In the genomic region with DNA sequence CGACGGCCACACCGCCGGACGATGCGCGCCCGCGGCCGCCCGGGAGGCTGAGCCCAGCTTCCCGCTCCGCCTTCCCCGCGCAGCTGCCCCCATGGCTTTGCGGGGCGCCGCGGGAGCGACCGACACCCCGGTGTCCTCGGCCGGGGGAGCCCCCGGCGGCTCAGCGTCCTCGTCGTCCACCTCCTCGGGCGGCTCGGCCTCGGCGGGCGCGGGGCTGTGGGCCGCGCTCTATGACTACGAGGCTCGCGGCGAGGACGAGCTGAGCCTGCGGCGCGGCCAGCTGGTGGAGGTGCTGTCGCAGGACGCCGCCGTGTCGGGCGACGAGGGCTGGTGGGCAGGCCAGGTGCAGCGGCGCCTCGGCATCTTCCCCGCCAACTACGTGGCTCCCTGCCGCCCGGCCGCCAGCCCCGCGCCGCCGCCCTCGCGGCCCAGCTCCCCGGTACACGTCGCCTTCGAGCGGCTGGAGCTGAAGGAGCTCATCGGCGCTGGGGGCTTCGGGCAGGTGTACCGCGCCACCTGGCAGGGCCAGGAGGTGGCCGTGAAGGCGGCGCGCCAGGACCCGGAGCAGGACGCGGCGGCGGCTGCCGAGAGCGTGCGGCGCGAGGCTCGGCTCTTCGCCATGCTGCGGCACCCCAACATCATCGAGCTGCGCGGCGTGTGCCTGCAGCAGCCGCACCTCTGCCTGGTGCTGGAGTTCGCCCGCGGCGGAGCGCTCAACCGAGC, we compare ENCODE assay signal across 8 cellular contexts. TPM values are rescaled to one million over a fixed set of nuclear protein-coding genes. Genes with fewer than 3 reads are reported as not detected.
DNase-seq lines count a peak whose midpoint lies in the region; ATAC-seq, FAIRE-seq and TF ChIP-seq lines count a peak whose summit lies in the region.

No MANE protein-coding gene starts in this region.

- ATAC-seq in HG02678 (IDR thresholded peaks at IDR 0.05; ENCODE audit: unreplicated experiment) = peak; percentile 15
- ATAC-seq in activated naive CD4-positive, alpha-beta T cell treated with anti-CD3 and anti-CD28 coated beads, Interleukin-2, amount 50 U/mL, for 72 hours = peak; percentile 15 to 50

- H3K36me3 ChIP-seq in hepatocyte (replicated peaks; ENCODE audit: insufficient read depth, low read depth) = no peaks in the 10 kb centered on the region
- no peaks in the 10 kb centered on the region for H3K36me3 ChIP-seq in small intestine (ENCODE audit: control insufficient read depth in 2 of 2, insufficient read depth in 2 of 2, low read length in 2 of 2)

- H2AFZ ChIP-seq in hepatocyte = peak overlapping the region; percentile 89

- peaks cover 33% of the 10 kb centered on the region for H3K79me2 ChIP-seq in hepatocyte

- H3K9me2 ChIP-seq in hepatocyte (replicated peaks; ENCODE audit: insufficient read depth) = no peaks in the 10 kb centered on the region

- no peak overlapping the region for H3K4me3 Mint-ChIP-seq in HFFc6

- FAIRE-seq in small intestine (lab: Jason Lieb, UNC) = no peak

- no peak overlapping the region for H3K27ac Mint-ChIP-seq in activated naive CD4-positive, alpha-beta T cell treated with anti-CD3 and anti-CD28 coated beads, Interleukin-2, amount 50 U/mL, for 72 hours
- H3K27ac Mint-ChIP-seq in HFFc6 = no peak overlapping the region

- H3K9me3 Mint-ChIP-seq in activated naive CD4-positive, alpha-beta T cell treated with anti-CD3 and anti-CD28 coated beads, Interleukin-2, amount 50 U/mL, for 72 hours = no peaks in the 10 kb centered on the region
- H3K9me3 Mint-ChIP-seq in HFFc6 = no peaks in the 10 kb centered on the region

- H4K20me1 ChIP-seq in hepatocyte (ENCODE audit: insufficient read depth, poor library complexity, severe bottlenecking) = peaks cover 4% of the 10 kb centered on the region

- no peaks in the 10 kb centered on the region for H3K9me3 ChIP-seq in hepatocyte (ENCODE audit: low read depth)
- no peaks in the 10 kb centered on the region for H3K9me3 ChIP-seq in small intestine (ENCODE audit: control insufficient read depth, low read depth)

- H3K4me1 ChIP-seq in hepatocyte (ENCODE audit: insufficient read depth) (peaks cover 4% of the 10 kb centered on the region), small intestine (ENCODE audit: control insufficient read depth in 2 of 2, insufficient read depth in 1 of 2, low read depth in 1 of 2, low read length in 1 of 2) (peaks cover 0 to 2% of the 10 kb centered on the region in 2 donors)

- H3K27me3 Mint-ChIP-seq in HFFc6 (ENCODE audit: insufficient read depth) = peaks cover 4% of the 10 kb centered on the region; the same call in 1 of the 2 replicates

- peaks cover 4% of the 10 kb centered on the region for H3K27me3 ChIP-seq in hepatocyte
- peaks cover 0 to 3% of the 10 kb centered on the region in 2 donors for H3K27me3 ChIP-seq in small intestine (ENCODE audit: control insufficient read depth in 2 of 2, insufficient read depth in 2 of 2, low read length in 2 of 2)

- TF ChIP-seq CTCF in hepatocyte (IDR thresholded peaks at IDR 0.05; ENCODE audit: poor library complexity) = no peak
- no peak for TF ChIP-seq CTCF in HFFc6 (IDR thresholded peaks at IDR 0.05)

- DNase-seq in NCI-H345 (lab: John Stamatoyannopoulos, UW) (peak; percentile 51), NCI-H345 treated with DMSO at 0.1 percent for 48 hours (lab: John Stamatoyannopoulos, UW; ENCODE audit: unreplicated experiment) (no peak), NCI-H69 (lab: John Stamatoyannopoulos, UW) (peak; percentile 78), hepatocyte (ENCODE audit: low spot score) (peak; percentile 63), small intestine (no peak), HFFc6 (no peak)
- peak; percentile 33 to 70 for DNase-seq in activated naive CD4-positive, alpha-beta T cell treated with anti-CD3 and anti-CD28 coated beads, Interleukin-2, amount 50 U/mL, for 72 hours (ENCODE audit: low spot score in 2 of 2)

- peak overlapping the region; percentile 81 for H3K27ac ChIP-seq in hepatocyte
- peak overlapping the region; percentile 86 to 89 for H3K27ac ChIP-seq in small intestine (ENCODE audit: low read depth in 1 of 2, low read length in 1 of 2)

- H3K4me2 ChIP-seq in hepatocyte = peak overlapping the region; percentile 99

- H3K4me3 ChIP-seq in hepatocyte = peak overlapping the region; percentile 90
- H3K4me3 ChIP-seq in small intestine (ENCODE audit: low read depth in 1 of 2, low read length in 2 of 2) = peak overlapping the region; percentile 72 to 74

- H3K36me3 Mint-ChIP-seq in activated naive CD4-positive, alpha-beta T cell treated with anti-CD3 and anti-CD28 coated beads, Interleukin-2, amount 50 U/mL, for 72 hours = no peaks in the 10 kb centered on the region
- no peaks in the 10 kb centered on the region for H3K36me3 Mint-ChIP-seq in HFFc6 (ENCODE audit: low read depth)

- WGBS in hepatocyte (ENCODE audit: low lambda C conversion rate, missing lambda C conversion rate) = under 1% methylated on average over 43 of the region's 105 CpGs
- WGBS in small intestine, 3 donors = 0 to 1% (median 0%) methylated on average over 51 to 105 of the region's 105 CpGs

- no peaks in the 10 kb centered on the region for H3K4me1 Mint-ChIP-seq in HFFc6 (ENCODE audit: low read depth)

RNA-seq across cellular contexts. Expression of a gene that starts 0.6 kb away (rescaled TPM):
- total RNA-seq in activated naive CD4-positive, alpha-beta T cell treated with anti-CD3 and anti-CD28 coated beads, Interleukin-2, amount 50 U/mL, for 72 hours = 1 to 10 TPM; 2.7 to 4.2 TPM
- total RNA-seq in hepatocyte = 6.9 and 9.5 TPM in 2 replicates
- 2.1 and 2.5 TPM in 2 replicates for polyA plus RNA-seq in hepatocyte
- polyA plus RNA-seq in small intestine = 10 to 100 TPM in 2 of 3 donors, 1 to 10 TPM in 1; 7.6 to 11.9 (median 10.4) TPM
- total RNA-seq in HFFc6 (2021; fragmentation: NEBNext Ultra II Directional; extraction: Animal tissue kit (Norgen Biotek cat#: 25700)) = under 1 TPM in 3 of 6 experiments, not detected in 3; 0.06 to 0.09 (median 0.09) TPM

RNA-seq across cellular contexts. Expression of a gene that starts 32.6 kb away (rescaled TPM):
- 10 to 100 TPM; 11.2 to 26.0 TPM for total RNA-seq in activated naive CD4-positive, alpha-beta T cell treated with anti-CD3 and anti-CD28 coated beads, Interleukin-2, amount 50 U/mL, for 72 hours
- total RNA-seq in hepatocyte = 10.0 and 11.0 TPM in 2 replicates
- 3.9 and 4.9 TPM in 2 replicates for polyA plus RNA-seq in hepatocyte
- 10 to 100 TPM in 1 of 3 donors, 1 to 10 TPM in 2; 1.3 to 18.1 (median 4.6) TPM for polyA plus RNA-seq in small intestine
- 10 to 100 TPM in 5 of 6 experiments, 1 to 10 TPM in 1; 9.9 to 15.6 (median 13.5) TPM for total RNA-seq in HFFc6 (2021; fragmentation: NEBNext Ultra II Directional; extraction: Animal tissue kit (Norgen Biotek cat#: 25700))

Comparison
In these comparisons a context has a peak if more than half of its experiments do, and no peak if none do; other contexts are left out.
1. DNase-seq: peak in NCI-H345 (single experiment), NCI-H69 (single experiment), activated naive CD4-positive, alpha-beta T cell treated with anti-CD3 and anti-CD28 coated beads, Interleukin-2, amount 50 U/mL, for 72 hours (2 of 2) and hepatocyte (single experiment); none in NCI-H345 treated with DMSO at 0.1 percent for 48 hours (single experiment), small intestine (single experiment) and HFFc6 (single experiment).